In genomic region chr2:136247204-136247990, GRCh38 we compare ENCODE assay signal across 8 cellular contexts.
DNase-seq lines count a peak whose midpoint lies in the region; ATAC-seq and TF ChIP-seq lines count a peak whose summit lies in the region.

No MANE protein-coding gene starts in this region.

- no peak for TF ChIP-seq POLR2A in NB4 (IDR thresholded peaks at IDR 0.05; ENCODE audit: extremely low read depth, insufficient read length)

- in situ Hi-C loops in brain microvascular endothelial cell (cut with HindIII; ENCODE audit: low pct_ligation_motif_present, low sequenced_read_pairs) = no loop called here

- no peaks in the 10 kb centered on the region for H3K36me3 ChIP-seq in brain microvascular endothelial cell (replicated peaks)

- intact Hi-C loops in posterior cingulate gyrus (cut with DNase I) = no loop called here

- H3K27ac ChIP-seq in brain microvascular endothelial cell = no peak overlapping the region

- peak; percentile 54 for DNase-seq in DMS 273 treated with DMSO at 0.1 percent for 48 hours (lab: John Stamatoyannopoulos, UW)
- DNase-seq in NB4 (ENCODE audit: low read depth) = peak; percentile 59
- DNase-seq in brain microvascular endothelial cell = peak; percentile 40
- DNase-seq in posterior cingulate gyrus = peak in 8 of 10 donors; percentile 31 to 94 (median 66)
- DNase-seq in RPMI8226 = no peak
- no peak for DNase-seq in DMS114 treated with DMSO at 0.1 percent for 48 hours (lab: John Stamatoyannopoulos, UW; ENCODE audit: unreplicated experiment)

- no peak for TF ChIP-seq CTCF in NB4 (IDR thresholded peaks at IDR 0.05; ENCODE audit: low read depth, low read length)
- TF ChIP-seq CTCF in brain microvascular endothelial cell (IDR thresholded peaks at IDR 0.05; ENCODE audit: low read depth, low read length, missing control alignments) = no peak

- no peak overlapping the region for H3K4me3 ChIP-seq in NB4 (ENCODE audit: low read depth, low read length)
- H3K4me3 ChIP-seq in brain microvascular endothelial cell (ENCODE audit: low read depth, low read length) = no peak overlapping the region

- ATAC-seq in HG03520 (IDR thresholded peaks at IDR 0.05; ENCODE audit: unreplicated experiment) = no peak
- ATAC-seq in HG03442 (IDR thresholded peaks at IDR 0.05; ENCODE audit: unreplicated experiment) = no peak

- no peaks in the 10 kb centered on the region for H3K27me3 ChIP-seq in brain microvascular endothelial cell (replicated peaks)

Comparison
In these comparisons a context has a peak if more than half of its experiments do, and no peak if none do; other contexts are left out.
1. DNase-seq: peak in DMS 273 treated with DMSO at 0.1 percent for 48 hours (single experiment), NB4 (single experiment), brain microvascular endothelial cell (single experiment) and posterior cingulate gyrus (8 of 10); none in RPMI8226 (single experiment) and DMS114 treated with DMSO at 0.1 percent for 48 hours (single experiment).